ENCODE assay signal across 8 cellular contexts in the genomic region with DNA sequence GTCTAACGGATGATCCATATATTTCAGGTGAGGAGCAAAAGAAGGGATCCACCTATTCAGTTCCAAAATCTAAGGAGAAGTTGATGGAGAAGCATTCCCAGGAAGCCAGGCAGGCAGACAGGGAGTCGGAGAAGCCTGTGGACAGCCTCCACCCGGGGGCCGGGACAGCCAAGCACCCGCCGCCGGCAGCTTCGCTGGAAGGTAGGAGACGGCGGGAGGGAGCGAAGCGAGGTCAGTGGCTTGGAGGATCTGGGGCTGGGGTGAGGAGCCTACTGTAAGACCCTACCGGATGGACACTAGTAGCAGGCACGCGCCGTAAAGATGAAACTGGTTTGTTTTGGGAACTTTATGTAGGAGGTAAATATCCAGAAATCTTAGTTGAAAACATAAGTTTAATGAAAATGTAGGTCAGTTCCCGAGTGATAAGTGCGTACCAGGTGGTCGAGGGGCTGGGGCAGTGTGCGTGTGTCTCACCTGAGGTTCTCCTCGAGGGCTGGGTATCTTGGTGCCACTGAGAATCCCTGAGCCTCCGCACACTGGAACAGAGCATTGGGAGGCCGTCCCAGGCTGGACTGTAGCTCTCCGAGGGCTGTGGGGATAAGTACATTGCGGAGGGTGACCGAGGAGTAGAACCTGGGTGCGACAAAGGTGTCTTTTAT. TPM values are rescaled to one million over a fixed set of nuclear protein-coding genes. Genes with fewer than 3 reads are reported as not detected.
DNase-seq lines count a peak whose midpoint lies in the region; ATAC-seq and TF ChIP-seq lines count a peak whose summit lies in the region.

No MANE protein-coding gene starts in this region.

- in situ Hi-C loops in GM13977 (cut with MboI; ENCODE audit: low pct_unique_long_range_greater_than_20kb, low sequenced_read_pairs, unreplicated experiment), result no loop called here

- TF ChIP-seq POLR2A in stomach (IDR thresholded peaks at IDR 0.05), result no peak

- H2AFZ ChIP-seq in DND-41 (ENCODE audit: low read depth, low read length), result peak overlapping the region; percentile 69

- H3K9me3 ChIP-seq in DND-41 (ENCODE audit: insufficient read depth, low read length, severe bottlenecking), result no peaks in the 10 kb centered on the region
- H3K9me3 ChIP-seq in stomach, result no peaks in the 10 kb centered on the region

- H3K4me2 ChIP-seq in DND-41 (ENCODE audit: insufficient read depth, low read length), result peak overlapping the region; percentile 94

- peak overlapping the region; percentile 83 to 89 (median 86) for H3K4me3 Mint-ChIP-seq in immature natural killer cell

- H3K4me1 ChIP-seq in DND-41 (ENCODE audit: insufficient read depth, low read length) (peaks cover 42% of the 10 kb centered on the region), stomach (peaks cover 19 to 43% (median 32%) of the 10 kb centered on the region in 4 donors)

- H3K36me3 ChIP-seq in DND-41 (ENCODE audit: insufficient read depth, low read length) (peaks cover 50% of the 10 kb centered on the region), stomach (peaks cover 0 to 44% (median 38%) of the 10 kb centered on the region in 4 donors)

- WGBS in stomach, 5 donors, result 4 to 12% (median 10%) methylated on average over 26 to 27 of the region's 27 CpGs

- intact Hi-C loops in stomach (cut with DNase I; ENCODE audit: low total_unique reads), result no loop called here

- peak overlapping the region; percentile 65 for H3K9ac ChIP-seq in DND-41 (ENCODE audit: low read depth, low read length)

- TF ChIP-seq CTCF in DND-41 (IDR thresholded peaks at IDR 0.05; ENCODE audit: borderline replicate concordance, extremely low read depth, low read length, poor library complexity, severe bottlenecking) (no peak), stomach (IDR thresholded peaks at IDR 0.05) (no peak), GM13977 (IDR thresholded peaks at IDR 0.05; ENCODE audit: extremely low read depth, insufficient read depth, missing control alignments) (no peak)

- TF ChIP-seq EP300 in stomach (IDR thresholded peaks at IDR 0.05), result no peak

- no peaks in the 10 kb centered on the region for H3K9me3 Mint-ChIP-seq in immature natural killer cell

- peak overlapping the region; percentile 78 to 91 (median 86) for H3K27ac Mint-ChIP-seq in immature natural killer cell

- no peak for DNase-seq in DND-41
- peak; percentile 85 for DNase-seq in HuH-7.5 (ENCODE audit: low spot score)
- DNase-seq in immature natural killer cell, result no peak
- DNase-seq in stomach, result peak; percentile 28
- no peak for DNase-seq in islet precursor cell
- DNase-seq in stimulated activated CD4-positive, alpha-beta T cell treated with anti-CD3 and anti-CD28 coated beads, Interleukin-4, amount 100 ng/mL, for 4 hours, result no peak
- DNase-seq in GM13977 (ENCODE audit: low spot score), result no peak

- H3K27me3 ChIP-seq in DND-41 (ENCODE audit: insufficient read depth, low read length, poor library complexity) (no peaks in the 10 kb centered on the region), stomach (no peaks in the 10 kb centered on the region)

- peak; percentile 29; the same call in 2 of the 3 replicates for ATAC-seq in DND-41 (ENCODE audit: insufficient read depth, low read depth)

- peaks cover 69% of the 10 kb centered on the region for H3K79me2 ChIP-seq in DND-41 (ENCODE audit: insufficient read depth, low read length)

- H3K27ac ChIP-seq in DND-41 (ENCODE audit: low read length), result peak overlapping the region; percentile 68
- H3K27ac ChIP-seq in angular gyrus (ENCODE audit: low read depth, low read length), result peak overlapping the region; percentile 32
- peak overlapping the region; percentile 81 to 90 (median 88) for H3K27ac ChIP-seq in stomach

- peaks cover 2 to 14% (median 11%) of the 10 kb centered on the region in 3 donors for H3K27me3 Mint-ChIP-seq in immature natural killer cell (ENCODE audit: low read depth in 3 of 3)

- H4K20me1 ChIP-seq in DND-41 (ENCODE audit: insufficient read depth, low read length), result peaks cover 27% of the 10 kb centered on the region

- peak overlapping the region; percentile 63 to 71 for H3K4me3 ChIP-seq in DND-41 (ENCODE audit: low read depth in 1 of 2, low read length in 2 of 2)
- H3K4me3 ChIP-seq in stomach, result peak overlapping the region; percentile 67 to 100 (median 96)

- peaks cover 31 to 40% of the 10 kb centered on the region in 2 donors for H3K4me1 Mint-ChIP-seq in immature natural killer cell

- H3K36me3 Mint-ChIP-seq in immature natural killer cell, result peaks cover 3 to 10% (median 9%) of the 10 kb centered on the region in 3 donors

RNA-seq across cellular contexts. Expression of a gene that starts 0.7 kb away (rescaled TPM):
- 1 to 10 TPM; 1.8 to 6.8 (median 4.7) TPM for polyA plus RNA-seq in immature natural killer cell
- 100 to 1,000 TPM in 1 of 5 donors, 10 to 100 TPM in 2, 1 to 10 TPM in 2; 3.2 to 181 (median 12.3) TPM for total RNA-seq in stomach
- polyA plus RNA-seq in stomach, result 10 to 100 TPM in 1 of 3 donors, 1 to 10 TPM in 2; 6.4 to 21.2 (median 9.9) TPM

RNA-seq across cellular contexts. Expression of a gene that starts 0.8 kb away (rescaled TPM):
- polyA plus RNA-seq in immature natural killer cell, result 100 to 1,000 TPM; 102 to 111 (median 103) TPM
- total RNA-seq in stomach, result 100 to 1,000 TPM in 1 of 5 donors, 10 to 100 TPM in 4; 20.1 to 146 (median 61.7) TPM
- 100 to 1,000 TPM in 1 of 3 donors, 10 to 100 TPM in 2; 56.4 to 106 (median 62.1) TPM for polyA plus RNA-seq in stomach

RNA-seq across cellular contexts. Expression of a gene that starts 28.1 kb away (rescaled TPM):
- polyA plus RNA-seq in immature natural killer cell (10 to 100 TPM; 28.0 to 42.7 (median 35.2) TPM), stomach (100 to 1,000 TPM in 1 of 3 donors, 10 to 100 TPM in 2; 60.0 to 106 (median 67.1) TPM)
- total RNA-seq in stomach, result 100 to 1,000 TPM in 3 of 5 donors, 10 to 100 TPM in 2; 40.9 to 256 (median 133) TPM

RNA-seq across cellular contexts. Expression of a gene that starts 43.2 kb away (rescaled TPM):
- polyA plus RNA-seq in immature natural killer cell (10 to 100 TPM in 2 of 3 donors, 1 to 10 TPM in 1; 4.7 to 14.5 (median 13.4) TPM), stomach (10 to 100 TPM; 10.6 to 12.8 (median 12.2) TPM)
- 10 to 100 TPM in 3 of 5 donors, 1 to 10 TPM in 1, not detected in 1; 9.7 to 41.4 (median 32.3) TPM for total RNA-seq in stomach

RNA-seq across cellular contexts. Expression of a gene that starts 44.9 kb away (rescaled TPM):
- polyA plus RNA-seq in immature natural killer cell, result not detected
- 10 to 100 TPM in 1 of 5 donors, 1 to 10 TPM in 1, under 1 TPM in 1, not detected in 2; 0.58 to 12.3 (median 4.8) TPM for total RNA-seq in stomach
- polyA plus RNA-seq in stomach, result 1 to 10 TPM in 1 of 3 donors, under 1 TPM in 2; 0.23 to 1.4 (median 0.62) TPM

Comparison
In these comparisons a context has a peak if more than half of its experiments do, and no peak if none do; other contexts are left out.
1. DNase-seq: peak in HuH-7.5 (single experiment) and stomach (single experiment); none in DND-41 (single experiment), immature natural killer cell (0 of 3), islet precursor cell (single experiment), stimulated activated CD4-positive, alpha-beta T cell treated with anti-CD3 and anti-CD28 coated beads, Interleukin-4, amount 100 ng/mL, for 4 hours (0 of 2) and GM13977 (single experiment).
2. H3K27ac ChIP-seq: peak in every context shown above with its lines; median percentile 88 in stomach; 68 in DND-41; 32 in angular gyrus.